ENCODE assay signal across 8 cellular contexts in the genomic region with DNA sequence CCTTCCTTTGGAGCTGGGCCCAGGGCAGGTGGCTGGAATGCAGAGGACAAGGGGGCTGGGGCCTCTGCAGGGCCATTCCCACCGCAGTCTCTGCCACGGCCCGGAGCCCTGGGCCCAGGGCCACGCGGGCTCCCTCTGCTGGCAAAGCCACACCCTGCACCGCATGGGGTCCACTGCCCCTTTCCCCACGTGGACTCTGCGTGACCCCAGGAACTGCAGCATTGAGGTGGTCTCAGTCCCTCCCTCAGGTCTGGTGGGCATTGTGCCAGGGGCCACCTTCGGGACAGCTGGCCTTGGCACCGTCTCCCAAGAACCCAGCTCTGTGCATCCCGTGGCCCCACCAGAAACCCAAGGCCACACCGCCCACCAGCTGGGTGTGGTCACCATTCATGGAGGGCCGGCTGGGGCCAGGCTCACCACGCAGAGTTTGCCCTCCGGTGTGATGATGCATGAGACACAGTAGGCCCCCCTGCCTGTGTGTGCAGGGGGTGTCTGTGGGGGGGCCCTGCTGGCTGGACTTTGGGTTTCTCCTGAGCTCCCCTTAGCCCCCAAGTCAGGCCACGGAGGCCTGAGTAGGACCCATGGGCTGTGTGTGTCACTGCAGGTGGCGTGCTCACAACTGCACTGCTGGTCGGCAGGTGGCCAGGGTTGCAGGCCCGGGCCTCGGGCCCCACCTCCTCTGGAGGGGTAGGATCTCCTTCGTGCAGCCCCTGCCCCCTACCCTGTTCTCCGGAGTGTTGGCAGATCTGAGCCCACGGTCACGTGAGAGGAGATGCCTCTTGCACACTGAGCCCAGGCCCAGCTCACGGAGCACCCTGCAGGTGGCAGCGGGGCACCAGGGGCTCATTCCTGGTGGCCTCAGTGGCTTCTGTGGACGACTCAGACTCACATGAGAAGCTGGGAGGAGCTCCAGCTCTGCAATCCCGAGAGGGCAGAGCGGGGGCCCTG. TPM values are rescaled to one million over a fixed set of nuclear protein-coding genes. Genes with fewer than 3 reads are reported as not detected.
A peak's percentile ranks its signal among the peaks of the same experiment; 100 is the strongest.
DNase-seq lines count a peak whose midpoint lies in the region; ATAC-seq and TF ChIP-seq lines count a peak whose summit lies in the region.

No MANE protein-coding gene starts in this region.

- peak overlapping the region; percentile 74 for H3K27ac Mint-ChIP-seq in progenitor cell of endocrine pancreas

- CTCF ChIA-PET in GM10248 (lab: Yijun Ruan, JAX), result interaction anchor here (0.6 to 2.3 kb wide), 21 partner anchors 10 to 603 kb away, joined by 3 to 14 read pairs (median 4); a partner anchor contains a TSS

- POLR2A ChIA-PET in GM10248 (lab: Yijun Ruan, JAX), result no interaction called here

- no peak for ATAC-seq in HG03442 (IDR thresholded peaks at IDR 0.05; ENCODE audit: unreplicated experiment)

- peaks cover 9% of the 10 kb centered on the region for H3K4me1 Mint-ChIP-seq in progenitor cell of endocrine pancreas (ENCODE audit: low read depth)

- peak; percentile 87 for DNase-seq in GM10248 (ENCODE audit: extremely low spot score)
- peak; percentile 48 for DNase-seq in NCI-H2171 (lab: John Stamatoyannopoulos, UW)
- peak; percentile 58 for DNase-seq in activated T-cell treated with anti-CD3 and anti-CD28 coated beads for 48 hours (ENCODE audit: low read depth)
- peak; percentile 36 for DNase-seq in fibroblast of villous mesenchyme (ENCODE audit: low read depth)
- no peak for DNase-seq in progenitor cell of endocrine pancreas (ENCODE audit: low spot score, unreplicated experiment)
- DNase-seq in RKO (ENCODE audit: low spot score), result no peak
- no peak for DNase-seq in SIG-M5 treated with dmso at 0.1 percent for 504 hours (lab: John Stamatoyannopoulos, UW; ENCODE audit: unreplicated experiment)

- H3K9me3 Mint-ChIP-seq in progenitor cell of endocrine pancreas (ENCODE audit: low read depth), result no peaks in the 10 kb centered on the region

- peak; percentile 79 for TF ChIP-seq CTCF in GM10248 (IDR thresholded peaks at IDR 0.05; ENCODE audit: control extremely low read depth, extremely low read depth, low read depth, missing control alignments)
- TF ChIP-seq CTCF in fibroblast of villous mesenchyme (IDR thresholded peaks at IDR 0.05; ENCODE audit: insufficient read depth, low read depth, low read length), result peak; percentile 94
- peak; percentile 77 for TF ChIP-seq CTCF in progenitor cell of endocrine pancreas (IDR thresholded peaks at IDR 0.05; ENCODE audit: unreplicated experiment)

- H3K4me3 Mint-ChIP-seq in progenitor cell of endocrine pancreas (ENCODE audit: low read depth), result no peak overlapping the region

- no peaks in the 10 kb centered on the region for H3K27me3 Mint-ChIP-seq in progenitor cell of endocrine pancreas

- H3K36me3 Mint-ChIP-seq in progenitor cell of endocrine pancreas (ENCODE audit: insufficient read depth), result peaks cover 1% of the 10 kb centered on the region

- no peak overlapping the region for H3K4me3 ChIP-seq in fibroblast of villous mesenchyme (ENCODE audit: low read depth, low read length)

RNA-seq across cellular contexts. Expression of a gene that starts 5.7 kb away (rescaled TPM):
- total RNA-seq in fibroblast of villous mesenchyme, result 5.6 and 6.8 TPM in 2 replicates
- 29.7 and 36.8 TPM in 2 replicates for total RNA-seq in progenitor cell of endocrine pancreas

RNA-seq across cellular contexts. Expression of a gene that starts 8.3 kb away (rescaled TPM):
- total RNA-seq in fibroblast of villous mesenchyme (under 0.01 and 0.32 TPM in 2 replicates), progenitor cell of endocrine pancreas (1.6 and 1.9 TPM in 2 replicates)

RNA-seq across cellular contexts. Expression of a gene that starts 20.1 kb away (rescaled TPM):
- total RNA-seq in fibroblast of villous mesenchyme (0.43 and 1.6 TPM in 2 replicates), progenitor cell of endocrine pancreas (15.1 and 18.1 TPM in 2 replicates)

RNA-seq across cellular contexts. Expression of a gene that starts 30.4 kb away (rescaled TPM):
- 17.3 and 20.0 TPM in 2 replicates for total RNA-seq in fibroblast of villous mesenchyme
- 36.7 and 42.0 TPM in 2 replicates for total RNA-seq in progenitor cell of endocrine pancreas

RNA-seq across cellular contexts. Expression of a gene that starts 34.1 kb away (rescaled TPM):
- 85.5 and 96.6 TPM in 2 replicates for total RNA-seq in fibroblast of villous mesenchyme
- 104 and 109 TPM in 2 replicates for total RNA-seq in progenitor cell of endocrine pancreas

Comparison
In these comparisons a context has a peak if more than half of its experiments do, and no peak if none do; other contexts are left out.
1. DNase-seq: peak in GM10248 (single experiment), NCI-H2171 (single experiment), activated T-cell treated with anti-CD3 and anti-CD28 coated beads for 48 hours (single experiment) and fibroblast of villous mesenchyme (single experiment); none in progenitor cell of endocrine pancreas (single experiment), RKO (single experiment) and SIG-M5 treated with dmso at 0.1 percent for 504 hours (single experiment).
2. Peak in every context shown above with its lines, with median percentiles within 50 percentile points of each other: CTCF ChIP-seq.